In genomic region chr9:116653580-116654355, GRCh38 we compare ENCODE assay signal across 22 cellular contexts. TPM values are rescaled to one million over a fixed set of nuclear protein-coding genes. Genes with fewer than 3 reads are reported as not detected.
DNase-seq lines count a peak whose midpoint lies in the region; ATAC-seq, FAIRE-seq and TF ChIP-seq lines count a peak whose summit lies in the region.
"Had no signal": no experiment of that assay in that cellular context is flagged by ENCODE, and none has a peak within 500 bp of the region (broad histone marks: within the 10 kb centered on the region; RNA-seq: fewer than 3 reads in every experiment).

No MANE protein-coding gene starts in this region.

- no peak for TF ChIP-seq EP300 in K562 (IDR thresholded peaks at IDR 0.05; ENCODE audit: low read length)

- intact Hi-C loops in K562 (cut with micrococcal nuclease) = no loop called here
- intact Hi-C loops in left ventricle myocardium inferior (cut with micrococcal nuclease) = no loop called here
- intact Hi-C loops in sciatic nerve (cut with DNase I) = no loop called here

- H3K27me3 ChIP-seq in K562 (ENCODE audit: control insufficient read depth in 2 of 2, insufficient read depth in 2 of 2, low read length in 2 of 2) = no peaks in the 10 kb centered on the region
- no peaks in the 10 kb centered on the region for H3K27me3 ChIP-seq in left ventricle myocardium inferior (ENCODE audit: low read depth)

- no peak for TF ChIP-seq RAD21 in K562 (CRISPR knock-in tag; conservative IDR thresholded peaks at IDR 0.05 in 1 of 2, IDR thresholded peaks at IDR 0.05 in 1 of 2)

- no peaks in the 10 kb centered on the region for H3K9me1 ChIP-seq in K562 (ENCODE audit: control insufficient read depth, insufficient read depth, low read length)

- POLR2A ChIA-PET in K562 (lab: Yijun Ruan, JAX) = no interaction called here

- no peaks in the 10 kb centered on the region for H3K79me2 ChIP-seq in K562 (ENCODE audit: control insufficient read depth, insufficient read depth, low read length)

- ATAC-seq in K562 = no peak
- peak; percentile 66 for ATAC-seq in sciatic nerve

- TF ChIP-seq CTCF in K562 (IDR thresholded peaks at IDR 0.05 in 2 of 3, conservative IDR thresholded peaks at IDR 0.05 in 1 of 3; ENCODE audit: insufficient read depth in 2 of 3, low read depth in 1 of 3, low read length in 3 of 3) (no peak), left ventricle myocardium inferior (IDR thresholded peaks at IDR 0.05; ENCODE audit: borderline replicate concordance) (no peak)

- no peaks in the 10 kb centered on the region for H3K4me1 ChIP-seq in K562 (replicated peaks in 1 of 2; ENCODE audit: control insufficient read depth in 2 of 2, insufficient read depth in 2 of 2, low read length in 2 of 2)
- H3K4me1 ChIP-seq in left ventricle myocardium inferior = peaks cover 14% of the 10 kb centered on the region

- no peak for TF ChIP-seq POLR2A in K562 (conservative IDR thresholded peaks at IDR 0.05)

- WGBS in K562 (ENCODE audit: insufficient coverage, low coverage, missing lambda C conversion rate) = 2% methylated on average over 8 of the region's 8 CpGs

- H3K9me3 ChIP-seq in K562 (replicated peaks; ENCODE audit: control insufficient read depth, insufficient read depth, low read depth, low read length) (no peaks in the 10 kb centered on the region), left ventricle myocardium inferior (replicated peaks) (no peaks in the 10 kb centered on the region)
- H3K9me3 ChIP-seq: Caco-2 had no signal

- no peak overlapping the region for H3K4me3 ChIP-seq in K562
- no peak overlapping the region for H3K4me3 ChIP-seq in left ventricle myocardium inferior

- no peak overlapping the region for H3K4me2 ChIP-seq in K562 (ENCODE audit: insufficient read depth, low read length)

- peak; percentile 17 for DNase-seq in NCI-H2171 treated with DMSO at 0.1 percent for 48 hours (lab: John Stamatoyannopoulos, UW)
- no peak for DNase-seq in NCI-H2171 (lab: John Stamatoyannopoulos, UW)
- no peak for DNase-seq in K562 (ENCODE audit: extremely low read depth in 1 of 4, low spot score in 3 of 4)
- DNase-seq in left ventricle myocardium inferior = no peak
- DNase-seq in sciatic nerve (ENCODE audit: low spot score) = no peak
- DNase-seq in DMS53 treated with DMSO at 0.1 percent for 48 hours (lab: John Stamatoyannopoulos, UW; ENCODE audit: unreplicated experiment) = no peak
- DNase-seq in NCI-H2227 treated with DMSO at 0.1 percent for 48 hours (lab: John Stamatoyannopoulos, UW) = no peak
- DNase-seq in COR-L47 (lab: John Stamatoyannopoulos, UW) = no peak
- DNase-seq: 8988T; activated CD4-positive, alpha-beta T cell treated with anti-CD3 and anti-CD28 coated beads, Interleukin-2, amount 10 ng/mL, durations not matched to agents 7 days and 5 days; activated CD8-positive, alpha-beta memory T cell treated with anti-CD3 and anti-CD28 coated beads, Interleukin-2, amount 50 U/mL, for 4 hours; activated naive CD8-positive, alpha-beta T cell treated with anti-CD3 and anti-CD28 coated beads, Interleukin-2, amount 10 ng/mL, durations not matched to agents 7 days and 5 days; Caco-2; dermis blood vessel endothelial cell; EL; glutamatergic neuron; NCI-H1092 treated with DMSO at 0.1 percent for 48 hours; NCI-H526; OCI-M1; stimulated activated CD8-positive, alpha-beta memory T cell treated with anti-CD3 and anti-CD28 coated beads, Interleukin-4, amount 100 ng/mL, for 48 hours had no signal

- CTCF ChIA-PET in K562 (lab: Yijun Ruan, JAX; ENCODE audit: low intra/inter-chr PET ratio) = no interaction called here

- H3K27ac ChIP-seq in K562 (ENCODE audit: extremely low read depth, low read depth, low read length) (no peak overlapping the region), left ventricle myocardium inferior (replicated peaks) (peak overlapping the region; percentile 24)
- H3K27ac ChIP-seq: epithelial cell of prostate had no signal

- H2AFZ ChIP-seq in K562 (ENCODE audit: low read depth, low read length) = no peak overlapping the region

- H3K36me3 ChIP-seq in K562 (ENCODE audit: control insufficient read depth, insufficient read depth, low read length) = no peaks in the 10 kb centered on the region
- H3K36me3 ChIP-seq in left ventricle myocardium inferior = no peaks in the 10 kb centered on the region

- FAIRE-seq in K562 (lab: Jason Lieb, UNC) = no peak
- FAIRE-seq: H54 had no signal

- H4K20me1 ChIP-seq in K562 (replicated peaks; ENCODE audit: control insufficient read depth, insufficient read depth, low read length) = no peaks in the 10 kb centered on the region

- in situ Hi-C loops in K562 (cut with MboI) = no loop called here

- BruUV-seq in K562 (replicated peaks; lab: Mats Ljungman, UMichigan) = no TSS peak

- H3K9ac ChIP-seq in K562 (ENCODE audit: insufficient read depth in 1 of 2, low read depth in 2 of 2, low read length in 2 of 2) = no peak overlapping the region

TF ChIP-seq in K562, 482 proteins besides CTCF, POLR2A, EP300 and RAD21 (continues in another document):
- TF ChIP-seq ZNF134 (CRISPR knock-in tag; conservative IDR thresholded peaks at IDR 0.05) (no peak), IFI16 (CRISPR knock-in tag; IDR thresholded peaks at IDR 0.05) (no peak)
- TF ChIP-seq, protein P1, sequence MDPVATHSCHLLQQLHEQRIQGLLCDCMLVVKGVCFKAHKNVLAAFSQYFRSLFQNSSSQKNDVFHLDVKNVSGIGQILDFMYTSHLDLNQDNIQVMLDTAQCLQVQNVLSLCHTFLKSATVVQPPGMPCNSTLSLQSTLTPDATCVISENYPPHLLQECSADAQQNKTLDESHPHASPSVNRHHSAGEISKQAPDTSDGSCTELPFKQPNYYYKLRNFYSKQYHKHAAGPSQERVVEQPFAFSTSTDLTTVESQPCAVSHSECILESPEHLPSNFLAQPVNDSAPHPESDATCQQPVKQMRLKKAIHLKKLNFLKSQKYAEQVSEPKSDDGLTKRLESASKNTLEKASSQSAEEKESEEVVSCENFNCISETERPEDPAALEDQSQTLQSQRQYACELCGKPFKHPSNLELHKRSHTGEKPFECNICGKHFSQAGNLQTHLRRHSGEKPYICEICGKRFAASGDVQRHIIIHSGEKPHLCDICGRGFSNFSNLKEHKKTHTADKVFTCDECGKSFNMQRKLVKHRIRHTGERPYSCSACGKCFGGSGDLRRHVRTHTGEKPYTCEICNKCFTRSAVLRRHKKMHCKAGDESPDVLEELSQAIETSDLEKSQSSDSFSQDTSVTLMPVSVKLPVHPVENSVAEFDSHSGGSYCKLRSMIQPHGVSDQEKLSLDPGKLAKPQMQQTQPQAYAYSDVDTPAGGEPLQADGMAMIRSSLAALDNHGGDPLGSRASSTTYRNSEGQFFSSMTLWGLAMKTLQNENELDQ (CRISPR knock-in tag; IDR thresholded peaks at IDR 0.05; ENCODE audit: borderline replicate concordance) = no peak
- TF ChIP-seq, protein P2, sequence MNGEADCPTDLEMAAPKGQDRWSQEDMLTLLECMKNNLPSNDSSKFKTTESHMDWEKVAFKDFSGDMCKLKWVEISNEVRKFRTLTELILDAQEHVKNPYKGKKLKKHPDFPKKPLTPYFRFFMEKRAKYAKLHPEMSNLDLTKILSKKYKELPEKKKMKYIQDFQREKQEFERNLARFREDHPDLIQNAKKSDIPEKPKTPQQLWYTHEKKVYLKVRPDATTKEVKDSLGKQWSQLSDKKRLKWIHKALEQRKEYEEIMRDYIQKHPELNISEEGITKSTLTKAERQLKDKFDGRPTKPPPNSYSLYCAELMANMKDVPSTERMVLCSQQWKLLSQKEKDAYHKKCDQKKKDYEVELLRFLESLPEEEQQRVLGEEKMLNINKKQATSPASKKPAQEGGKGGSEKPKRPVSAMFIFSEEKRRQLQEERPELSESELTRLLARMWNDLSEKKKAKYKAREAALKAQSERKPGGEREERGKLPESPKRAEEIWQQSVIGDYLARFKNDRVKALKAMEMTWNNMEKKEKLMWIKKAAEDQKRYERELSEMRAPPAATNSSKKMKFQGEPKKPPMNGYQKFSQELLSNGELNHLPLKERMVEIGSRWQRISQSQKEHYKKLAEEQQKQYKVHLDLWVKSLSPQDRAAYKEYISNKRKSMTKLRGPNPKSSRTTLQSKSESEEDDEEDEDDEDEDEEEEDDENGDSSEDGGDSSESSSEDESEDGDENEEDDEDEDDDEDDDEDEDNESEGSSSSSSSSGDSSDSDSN (IDR thresholded peaks at IDR 0.05; ENCODE audit: borderline replicate concordance in 1 of 2, low read depth in 2 of 2, low read length in 2 of 2) = no peak

RNA-seq across cellular contexts. Expression of gene TRIM32, which starts 33.3 kb away (rescaled TPM):
- 14.2 and 15.9 TPM in 2 replicates for total RNA-seq in K562 (2011; cell fraction: chromatin; rRNA removed; ENCODE audit: low replicate concordance)
- 10.7 TPM in 2 replicates for total RNA-seq in K562 (2011; cell fraction: nucleolus; rRNA removed)
- 11.1 and 11.5 TPM in 2 replicates for total RNA-seq in K562 (2011; cell fraction: nucleoplasm; rRNA removed)
- total RNA-seq in K562 (2014; rRNA removed) (4.4 and 5.8 TPM in 2 replicates), K562 (2014; rRNA removed; fragmentation: Illumina TruSeq; extraction: Trizol) (3.9 and 4.9 TPM in 2 replicates), K562 (2015; rRNA removed; fragmentation: Illumina TruSeq; extraction: Trizol) (5.8 and 5.9 TPM in 2 replicates), K562 (2021) (8.2 and 9.4 TPM in 2 replicates), left ventricle myocardium inferior (14.9 TPM), sciatic nerve (22.6 TPM)
- polyA plus RNA-seq in K562 (2011; rRNA removed) (7.3 and 9.3 TPM in 2 replicates), K562 (2014; fragmentation: Illumina TruSeq; extraction: Trizol) (5.8 and 6.4 TPM in 2 replicates), K562 (2014; fragmentation: Nextera tagmentation; extraction: Ambion mirVana) (1 to 10 TPM; 7.6 to 9.3 TPM), K562 (2014; rRNA removed) (3.5 and 3.6 TPM in 2 replicates)
- polyA plus RNA-seq in K562 (2011; cell fraction: cytosol; rRNA removed) = 6.6 and 7.3 TPM in 2 replicates
- 6.5 and 9.3 TPM in 2 replicates for polyA plus RNA-seq in K562 (2011; cell fraction: nucleus; rRNA removed)
- 5.3 and 6.1 TPM in 2 replicates for polyA plus RNA-seq in K562 (2012)
- polyA minus RNA-seq in K562 (2011; rRNA and poly(A)+ RNA removed) = 13.6 and 18.4 TPM in 2 replicates
- polyA minus RNA-seq in K562 (2011; cell fraction: cytosol; rRNA and poly(A)+ RNA removed) = 4.6 and 6.0 TPM in 2 replicates
- polyA minus RNA-seq in K562 (2011; cell fraction: nucleus; rRNA and poly(A)+ RNA removed) = 8.3 and 10.7 TPM in 2 replicates
